8 cellular contexts compared by ENCODE assay signal in genomic region chr2:86764661-86765307, GRCh38. TPM values are rescaled to one million over a fixed set of nuclear protein-coding genes. Genes with fewer than 3 reads are reported as not detected.
DNase-seq lines count a peak whose midpoint lies in the region; ATAC-seq and TF ChIP-seq lines count a peak whose summit lies in the region.

No MANE protein-coding gene starts in this region.

- H3K27me3 ChIP-seq in DOHH2 (ENCODE audit: control insufficient read depth, low read length) (no peaks in the 10 kb centered on the region), psoas muscle (ENCODE audit: insufficient read depth in 3 of 3, low read length in 2 of 3) (no peaks in the 10 kb centered on the region)

- no peaks in the 10 kb centered on the region for H3K9me2 ChIP-seq in DOHH2 (replicated peaks; ENCODE audit: control insufficient read depth, low read length)

- DNase-seq in NCI-H1694 (lab: John Stamatoyannopoulos, UW) (peak; percentile 49), activated T-cell treated with anti-CD3 and anti-CD28 coated beads for 4 hours (peak; percentile 40), glomerular visceral epithelial cell (ENCODE audit: extremely low spot score) (peak; percentile 39), psoas muscle (no peak), ureter (ENCODE audit: low spot score) (no peak)

- H3F3A ChIP-seq in DOHH2 (ENCODE audit: control insufficient read depth, insufficient read depth): peaks cover 10% of the 10 kb centered on the region

- H3K9me3 ChIP-seq in DOHH2 (ENCODE audit: control insufficient read depth, insufficient read depth, low read length) (no peaks in the 10 kb centered on the region), psoas muscle (no peaks in the 10 kb centered on the region)

- peak; percentile 57 for TF ChIP-seq CTCF in DOHH2 (IDR thresholded peaks at IDR 0.05; ENCODE audit: low read depth, low read length, poor library complexity, severe bottlenecking)
- TF ChIP-seq CTCF in psoas muscle (IDR thresholded peaks at IDR 0.05): peak; percentile 62

- H3K4me3 ChIP-seq in DOHH2 (ENCODE audit: low read length) (no peak overlapping the region), psoas muscle (no peak overlapping the region)

- no peak overlapping the region for H3K27ac ChIP-seq in DOHH2 (ENCODE audit: low read depth, low read length)
- H3K27ac ChIP-seq in psoas muscle: no peak overlapping the region

- 72 to 82% (median 76%) methylated on average over 4 of the region's 4 CpGs for WGBS in psoas muscle, 3 donors

- peaks cover 4% of the 10 kb centered on the region; the same call in 1 of the 2 replicates for H4K20me1 ChIP-seq in DOHH2 (ENCODE audit: control insufficient read depth, insufficient read depth, low read depth, low read length)

- peaks cover 57% of the 10 kb centered on the region for H3K36me3 ChIP-seq in DOHH2 (ENCODE audit: control insufficient read depth, low read length)
- peaks cover 0 to 38% of the 10 kb centered on the region in 2 donors for H3K36me3 ChIP-seq in psoas muscle (ENCODE audit: insufficient read depth in 1 of 2, low read depth in 1 of 2)

- intact Hi-C loops in psoas muscle (cut with DNase I): loop anchor here in 1 of 2 donors (5.0 kb wide), 1 partner anchor 62 kb away; no protein-coding TSS in a partner anchor

- H3K4me1 ChIP-seq in DOHH2 (ENCODE audit: control insufficient read depth, low read length) (no peaks in the 10 kb centered on the region), psoas muscle (peaks cover 24% of the 10 kb centered on the region)

- ATAC-seq in GM21723 (IDR thresholded peaks at IDR 0.05; ENCODE audit: unreplicated experiment) (peak; percentile 70), psoas muscle (peak in 3 of 4 donors; percentile 40 to 71 (median 61)), HG03457 (IDR thresholded peaks at IDR 0.05; ENCODE audit: unreplicated experiment) (no peak)

- no peak overlapping the region for H3K4me2 ChIP-seq in DOHH2 (ENCODE audit: low read length)

- peaks cover 30% of the 10 kb centered on the region for H3K79me2 ChIP-seq in DOHH2 (ENCODE audit: control insufficient read depth, low read length)

RNA-seq across cellular contexts. Expression of gene CD8A, which starts 25.9 kb away (rescaled TPM):
- under 1 TPM; 0.27 to 0.81 (median 0.52) TPM for total RNA-seq in psoas muscle
- polyA plus RNA-seq in psoas muscle: under 1 TPM; 0.09 to 0.18 (median 0.10) TPM
- total RNA-seq in ureter: 10.9 TPM

RNA-seq across cellular contexts. Expression of gene RMND5A, which starts 44.7 kb away (rescaled TPM):
- total RNA-seq in psoas muscle: 10 to 100 TPM; 65.3 to 90.8 (median 80.1) TPM
- polyA plus RNA-seq in psoas muscle: 10 to 100 TPM; 17.7 to 72.6 (median 29.6) TPM
- total RNA-seq in ureter: 23.1 TPM

Comparison
In these comparisons a context has a peak if more than half of its experiments do, and no peak if none do; other contexts are left out.
1. DNase-seq: peak in NCI-H1694 (single experiment), activated T-cell treated with anti-CD3 and anti-CD28 coated beads for 4 hours (single experiment) and glomerular visceral epithelial cell (single experiment); none in psoas muscle (0 of 2) and ureter (single experiment).